Comparison of ENCODE assay signal across 1 cellular context in genomic region chr3:38662544-38662943, GRCh38.
TF ChIP-seq lines count a peak whose summit lies in the region.

No MANE protein-coding gene starts in this region.

TF ChIP-seq in WTC11, 78 proteins besides CTCF, POLR2A, EP300 and RAD21 (continued from another document):
- TF ChIP-seq ZNF281 (CRISPR knock-in tag; IDR thresholded peaks at IDR 0.05) = no peak
- TF ChIP-seq FOXP4 (CRISPR knock-in tag; IDR thresholded peaks at IDR 0.05) = no peak
